ENCODE assay signal across 33 cellular contexts in the genomic region with DNA sequence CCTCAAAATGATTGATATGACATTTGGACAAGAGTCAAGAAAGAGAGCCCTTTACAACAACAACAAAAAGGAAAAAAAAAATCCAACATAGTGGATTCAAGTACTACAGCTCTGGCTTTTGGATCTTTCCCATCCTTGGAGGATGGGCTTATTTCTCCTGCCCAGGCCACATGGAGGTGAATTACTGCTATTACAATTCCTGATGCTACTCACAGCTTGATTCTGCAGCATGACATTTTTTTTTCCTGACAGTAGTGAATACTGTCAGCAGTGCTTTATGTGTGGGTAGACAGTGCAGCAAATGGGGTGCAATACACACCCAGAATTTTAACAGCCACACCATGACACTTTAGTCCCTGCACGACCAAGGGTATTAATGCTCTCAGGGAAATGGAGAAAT.
"Had no signal": no experiment of that assay in that cellular context is flagged by ENCODE, and none has a peak within 500 bp of the region (broad histone marks: within the 10 kb centered on the region; RNA-seq: fewer than 3 reads in every experiment).

No MANE protein-coding gene starts in this region.

- H3K79me2 ChIP-seq: hepatocyte had no signal

- FAIRE-seq: astrocyte, bronchial epithelial cell had no signal

- H3K27me3 Mint-ChIP-seq: activated CD4-positive, alpha-beta memory T cell treated with anti-CD3 and anti-CD28 coated beads for 36 hours; activated CD4-positive, alpha-beta T cell treated with anti-CD3 and anti-CD28 coated beads for 36 hours; activated CD4-positive, alpha-beta T cell treated with anti-CD3 and anti-CD28 coated beads, Interleukin-2, amount 10 ng/mL, durations not matched to agents 24 days and 14 days; activated CD8-positive, alpha-beta memory T cell treated with anti-CD3 and anti-CD28 coated beads, Interleukin-2, amount 10 ng/mL, durations not matched to agents 7 days and 5 days; activated naive CD8-positive, alpha-beta T cell; activated T-helper 17 cell treated with anti-CD3 and anti-CD28 coated beads, Interleukin-2, amount 50 U/mL, for 72 hours; central memory CD8-positive, alpha-beta T cell; dendritic cell treated with granulocyte-macrophage colony-stimulating factor and Interleukin-4, amounts not matched to agents 40 ng/mL and 50 ng/mL, for 4 days had no signal

- H3K9me3 Mint-ChIP-seq: activated CD4-positive, alpha-beta memory T cell treated with anti-CD3 and anti-CD28 coated beads for 36 hours; activated CD4-positive, alpha-beta T cell treated with anti-CD3 and anti-CD28 coated beads, Interleukin-2, amount 10 ng/mL, durations not matched to agents 24 days and 14 days; activated T-helper 17 cell treated with anti-CD3 and anti-CD28 coated beads, Interleukin-2, amount 50 U/mL, for 72 hours; central memory CD8-positive, alpha-beta T cell; dendritic cell treated with granulocyte-macrophage colony-stimulating factor and Interleukin-4, amounts not matched to agents 40 ng/mL and 50 ng/mL, for 4 days; endodermal cell had no signal

- H3K36me3 ChIP-seq: brain microvascular endothelial cell, esophagus muscularis mucosa, gastroesophageal sphincter, heart right ventricle had no signal

- H3K36me3 Mint-ChIP-seq: activated CD4-positive, alpha-beta memory T cell treated with anti-CD3 and anti-CD28 coated beads for 36 hours; activated CD8-positive, alpha-beta memory T cell treated with anti-CD3 and anti-CD28 coated beads, Interleukin-2, amount 10 ng/mL, durations not matched to agents 7 days and 5 days; activated naive CD8-positive, alpha-beta T cell had no signal

- H3K4me1 ChIP-seq: esophagus muscularis mucosa, gastroesophageal sphincter, heart right ventricle had no signal

- DNase-seq: activated CD4-positive, alpha-beta memory T cell treated with anti-CD3 and anti-CD28 coated beads for 36 hours; activated CD4-positive, alpha-beta T cell treated with anti-CD3 and anti-CD28 coated beads for 36 hours; activated CD4-positive, alpha-beta T cell treated with anti-CD3 and anti-CD28 coated beads, Interleukin-2, amount 10 ng/mL, durations not matched to agents 24 days and 14 days; activated CD4-positive, CD25-positive, alpha-beta regulatory T cell; activated CD4-positive, CD25-positive, alpha-beta regulatory T cell treated with anti-CD3 and anti-CD28 coated beads, Interleukin-2, amount 50 U/mL, for 72 hours; activated CD8-positive, alpha-beta memory T cell treated with anti-CD3 and anti-CD28 coated beads, Interleukin-2, amount 10 ng/mL, durations not matched to agents 7 days and 5 days; activated CD8-positive, alpha-beta memory T cell treated with anti-CD3 and anti-CD28 coated beads, Interleukin-2, amount 50 U/mL, for 4 hours; activated CD8-positive, alpha-beta T cell treated with anti-CD3 and anti-CD28 coated beads, Interleukin-2, amount 10 ng/mL, durations not matched to agents 7 days and 5 days; activated effector memory CD4-positive, alpha-beta T cell treated with Interleukin-2 at 50 U/mL for 16 hours; activated gamma-delta T cell treated with Interleukin-2 at 50 U/mL for 16 hours; activated naive CD4-positive, alpha-beta T cell treated with anti-CD3 and anti-CD28 coated beads, Interleukin-2, amount 50 U/mL, for 16 hours; activated naive CD4-positive, alpha-beta T cell treated with Interleukin-2 at 50 U/mL for 16 hours; activated T-cell treated with anti-CD3 and anti-CD28 coated beads, Interleukin-2, amount 50 U/mL, for 1 hour; amniotic stem cell; anterior cingulate cortex; brain microvascular endothelial cell; dorsolateral prefrontal cortex; effector memory CD4-positive, alpha-beta T cell; endodermal cell; erythroblast; foreskin melanocyte; heart right ventricle; T-helper 2 cell had no signal

- H3K27ac Mint-ChIP-seq: activated CD4-positive, alpha-beta memory T cell treated with anti-CD3 and anti-CD28 coated beads for 36 hours; activated CD4-positive, alpha-beta T cell treated with anti-CD3 and anti-CD28 coated beads for 36 hours; activated CD4-positive, alpha-beta T cell treated with anti-CD3 and anti-CD28 coated beads, Interleukin-2, amount 10 ng/mL, durations not matched to agents 24 days and 14 days; activated CD8-positive, alpha-beta memory T cell treated with anti-CD3 and anti-CD28 coated beads, Interleukin-2, amount 10 ng/mL, durations not matched to agents 7 days and 5 days; activated CD8-positive, alpha-beta T cell treated with anti-CD3 and anti-CD28 coated beads, Interleukin-2, amount 10 ng/mL, durations not matched to agents 7 days and 5 days; activated naive CD8-positive, alpha-beta T cell; activated T-helper 17 cell treated with anti-CD3 and anti-CD28 coated beads, Interleukin-2, amount 50 U/mL, for 72 hours; dendritic cell treated with granulocyte-macrophage colony-stimulating factor and Interleukin-4, amounts not matched to agents 40 ng/mL and 50 ng/mL, for 4 days; endodermal cell had no signal

- H3K27me3 ChIP-seq: brain microvascular endothelial cell, dorsolateral prefrontal cortex, esophagus muscularis mucosa, gastroesophageal sphincter, heart right ventricle, hepatocyte had no signal

- H2AFZ ChIP-seq: hepatocyte had no signal

- H3K27ac ChIP-seq: brain microvascular endothelial cell, coronary artery, dorsolateral prefrontal cortex, esophagus muscularis mucosa, gastroesophageal sphincter, heart right ventricle, hepatocyte had no signal

- ATAC-seq: activated CD4-positive, alpha-beta T cell treated with anti-CD3 and anti-CD28 coated beads for 36 hours; activated CD8-positive, alpha-beta memory T cell treated with anti-CD3 and anti-CD28 coated beads, Interleukin-2, amount 10 ng/mL, durations not matched to agents 7 days and 5 days; activated CD8-positive, alpha-beta T cell treated with anti-CD3 and anti-CD28 coated beads, Interleukin-2, amount 10 ng/mL, durations not matched to agents 7 days and 5 days; activated T-helper 17 cell treated with anti-CD3 and anti-CD28 coated beads, Interleukin-2, amount 50 U/mL, for 72 hours; gastroesophageal sphincter; heart right ventricle had no signal

- H3K4me2 ChIP-seq: hepatocyte had no signal

- H3K4me1 Mint-ChIP-seq: central memory CD8-positive, alpha-beta T cell had no signal

- H3K4me3 ChIP-seq: coronary artery, dorsolateral prefrontal cortex, esophagus muscularis mucosa, gastroesophageal sphincter, heart right ventricle, hepatocyte had no signal

- H3K4me3 Mint-ChIP-seq: activated CD4-positive, alpha-beta memory T cell treated with anti-CD3 and anti-CD28 coated beads for 36 hours; activated CD4-positive, alpha-beta T cell treated with anti-CD3 and anti-CD28 coated beads for 36 hours; activated CD4-positive, alpha-beta T cell treated with anti-CD3 and anti-CD28 coated beads, Interleukin-2, amount 10 ng/mL, durations not matched to agents 24 days and 14 days; activated CD8-positive, alpha-beta memory T cell treated with anti-CD3 and anti-CD28 coated beads, Interleukin-2, amount 10 ng/mL, durations not matched to agents 7 days and 5 days; activated CD8-positive, alpha-beta T cell treated with anti-CD3 and anti-CD28 coated beads, Interleukin-2, amount 10 ng/mL, durations not matched to agents 7 days and 5 days; activated naive CD8-positive, alpha-beta T cell; activated T-helper 17 cell treated with anti-CD3 and anti-CD28 coated beads, Interleukin-2, amount 50 U/mL, for 72 hours; central memory CD8-positive, alpha-beta T cell; dendritic cell treated with granulocyte-macrophage colony-stimulating factor and Interleukin-4, amounts not matched to agents 40 ng/mL and 50 ng/mL, for 4 days; endodermal cell had no signal
